8 cellular contexts compared by ENCODE assay signal in genomic region chr1:108560430-108561144, GRCh38. TPM values are rescaled to one million over a fixed set of nuclear protein-coding genes. Genes with fewer than 3 reads are reported as not detected.
A peak's percentile ranks its signal among the peaks of the same experiment; 100 is the strongest.
DNase-seq lines count a peak whose midpoint lies in the region; ATAC-seq and TF ChIP-seq lines count a peak whose summit lies in the region.

No MANE protein-coding gene starts in this region.

- H3K27me3 Mint-ChIP-seq in activated CD8-positive, alpha-beta T cell treated with anti-CD3 and anti-CD28 coated beads, Interleukin-2, amount 10 ng/mL, durations not matched to agents 7 days and 5 days (ENCODE audit: low read depth), result no peaks in the 10 kb centered on the region

- no peak for TF ChIP-seq CTCF in epithelial cell of esophagus (IDR thresholded peaks at IDR 0.05; ENCODE audit: insufficient read depth, low read depth, low read length, missing control alignments)

- H3K4me1 Mint-ChIP-seq in activated CD8-positive, alpha-beta T cell treated with anti-CD3 and anti-CD28 coated beads, Interleukin-2, amount 10 ng/mL, durations not matched to agents 7 days and 5 days (ENCODE audit: low read depth), result peaks cover 33% of the 10 kb centered on the region

- no peaks in the 10 kb centered on the region for H3K27me3 ChIP-seq in mucosa of stomach (ENCODE audit: control insufficient read depth, insufficient read depth, low read length)

- DNase-seq in AG20443 (ENCODE audit: low spot score) (peak; percentile 66), NCI-H774 (lab: John Stamatoyannopoulos, UW) (peak; percentile 38), epithelial cell of esophagus (ENCODE audit: low read depth) (peak; percentile 14), substantia nigra (lab: John Stamatoyannopoulos, UW) (peak in 28 of 49 donors; percentile 3 to 56 (median 19))
- peak; percentile 67 for DNase-seq in activated CD8-positive, alpha-beta T cell treated with anti-CD3 and anti-CD28 coated beads, Interleukin-2, amount 10 ng/mL, durations not matched to agents 7 days and 5 days

- H3K9me3 ChIP-seq in mucosa of stomach (ENCODE audit: control insufficient read depth, low read length), result no peaks in the 10 kb centered on the region

- CTCF ChIA-PET in activated CD8-positive, alpha-beta T cell treated with anti-CD3 and anti-CD28 coated beads, Interleukin-2, amount 10 ng/mL, durations not matched to agents 7 days and 5 days (lab: Charles Lee), result interaction anchor here (0.6 to 7.1 kb wide), 48 partner anchors 9 to 776 kb away, joined by 3 to 160 read pairs (median 5); partner anchors contain the start of genes HENMT1, PRPF38B, SLC25A24 and VAV3

- H3K9me3 Mint-ChIP-seq in activated CD8-positive, alpha-beta T cell treated with anti-CD3 and anti-CD28 coated beads, Interleukin-2, amount 10 ng/mL, durations not matched to agents 7 days and 5 days (ENCODE audit: insufficient read depth), result no peaks in the 10 kb centered on the region

- H3K36me3 Mint-ChIP-seq in activated CD8-positive, alpha-beta T cell treated with anti-CD3 and anti-CD28 coated beads, Interleukin-2, amount 10 ng/mL, durations not matched to agents 7 days and 5 days (ENCODE audit: low read depth), result no peaks in the 10 kb centered on the region

- POLR2A ChIA-PET in activated CD8-positive, alpha-beta T cell treated with anti-CD3 and anti-CD28 coated beads, Interleukin-2, amount 10 ng/mL, durations not matched to agents 7 days and 5 days (lab: Charles Lee), result interaction anchor here (0.6 to 3.6 kb wide), 16 partner anchors 15 to 597 kb away, joined by 3 to 27 read pairs (median 4); partner anchors contain the start of genes HENMT1, PRPF38B and SLC25A24

- H3K4me3 Mint-ChIP-seq in activated CD8-positive, alpha-beta T cell treated with anti-CD3 and anti-CD28 coated beads, Interleukin-2, amount 10 ng/mL, durations not matched to agents 7 days and 5 days, result peak overlapping the region; percentile 97

- ATAC-seq in GM18909 (IDR thresholded peaks at IDR 0.05; ENCODE audit: poor library complexity, unreplicated experiment), result peak; percentile 46
- ATAC-seq in HG03175 (IDR thresholded peaks at IDR 0.05; ENCODE audit: unreplicated experiment), result peak; percentile 35
- peak; percentile 50 for ATAC-seq in activated CD8-positive, alpha-beta T cell treated with anti-CD3 and anti-CD28 coated beads, Interleukin-2, amount 10 ng/mL, durations not matched to agents 7 days and 5 days

- H3K27ac Mint-ChIP-seq in activated CD8-positive, alpha-beta T cell treated with anti-CD3 and anti-CD28 coated beads, Interleukin-2, amount 10 ng/mL, durations not matched to agents 7 days and 5 days, result peak overlapping the region; percentile 92

- H3K9ac ChIP-seq in mucosa of stomach (ENCODE audit: low read length), result peak overlapping the region; percentile 63

- H3K4me1 ChIP-seq in mucosa of stomach (ENCODE audit: control insufficient read depth, insufficient read depth, low read length), result peaks cover 22% of the 10 kb centered on the region

- H3K4me3 ChIP-seq in epithelial cell of esophagus (ENCODE audit: low read length), result peak overlapping the region; percentile 37
- peak overlapping the region; percentile 44 for H3K4me3 ChIP-seq in mucosa of stomach (ENCODE audit: low read length)

- peak overlapping the region; percentile 17 for H3K27ac ChIP-seq in substantia nigra (ENCODE audit: low read depth, low read length, poor library complexity, severe bottlenecking)

- H3K36me3 ChIP-seq in mucosa of stomach (ENCODE audit: control insufficient read depth, insufficient read depth, low read length), result no peaks in the 10 kb centered on the region

RNA-seq across cellular contexts. Expression of gene EEIG2, which starts 0.7 kb away (rescaled TPM):
- total RNA-seq in activated CD8-positive, alpha-beta T cell treated with anti-CD3 and anti-CD28 coated beads, Interleukin-2, amount 10 ng/mL, durations not matched to agents 7 days and 5 days, result 10 to 100 TPM; 18.1 to 18.9 TPM

Comparison
In these comparisons a context has a peak if more than half of its experiments do, and no peak if none do; other contexts are left out.
1. Peak in every context shown above with its lines: DNase-seq, ATAC-seq, H3K4me3 ChIP-seq and H3K27ac ChIP-seq.
2. DNase-seq: peak in every context shown above with its lines; median percentile 67 in activated CD8-positive, alpha-beta T cell treated with anti-CD3 and anti-CD28 coated beads, Interleukin-2, amount 10 ng/mL, durations not matched to agents 7 days and 5 days; 66 in AG20443; 38 in NCI-H774; 19 in substantia nigra; 14 in epithelial cell of esophagus.